9 cellular contexts compared by ENCODE assay signal in the genomic region with DNA sequence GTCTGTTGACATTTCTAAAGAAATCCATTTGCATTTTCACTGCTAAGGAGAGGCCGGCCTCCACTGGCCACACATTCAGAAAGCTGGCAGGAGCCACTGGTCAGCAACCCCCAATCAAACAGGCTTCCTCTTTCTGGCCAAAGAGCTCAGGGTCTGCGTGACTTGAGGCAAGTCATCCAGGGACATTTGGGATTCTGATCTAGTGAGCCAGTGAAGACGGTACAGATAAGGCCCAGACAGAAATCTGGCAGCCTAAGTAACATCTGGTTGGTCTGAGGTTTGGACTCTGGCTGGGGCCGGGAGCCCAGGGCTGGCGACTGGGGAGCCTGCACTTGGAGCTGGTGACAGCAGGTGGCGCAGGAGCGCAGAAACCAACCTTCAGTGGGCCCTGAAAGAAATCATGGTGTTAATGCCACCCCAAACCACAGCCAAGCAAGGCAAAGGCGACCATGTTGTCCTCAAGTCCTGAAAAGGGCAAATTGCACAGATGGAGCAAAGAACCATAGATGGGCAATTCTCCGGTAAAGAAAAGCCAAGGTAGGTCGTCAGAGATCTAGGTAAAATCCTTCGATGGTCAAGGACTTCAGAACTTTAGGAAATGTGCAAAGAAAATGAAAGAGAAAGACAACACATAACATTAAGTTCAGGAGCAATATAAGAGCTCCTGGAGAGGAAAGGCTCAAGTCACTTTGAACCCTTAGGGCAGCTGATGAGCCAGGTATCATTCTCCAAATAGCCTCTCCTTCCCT.
A peak's percentile ranks its signal among the peaks of the same experiment; 100 is the strongest.
DNase-seq lines count a peak whose midpoint lies in the region; ATAC-seq, FAIRE-seq and TF ChIP-seq lines count a peak whose summit lies in the region.
"Had no signal": no experiment of that assay in that cellular context is flagged by ENCODE, and none has a peak within 500 bp of the region (broad histone marks: within the 10 kb centered on the region; RNA-seq: fewer than 3 reads in every experiment).

No MANE protein-coding gene starts in this region.

- no peaks in the 10 kb centered on the region for H3K9me3 ChIP-seq in OCI-LY3 (ENCODE audit: insufficient read depth, low read length)
- H3K9me3 ChIP-seq in small intestine (ENCODE audit: control insufficient read depth, low read depth): no peaks in the 10 kb centered on the region
- H3K9me3 ChIP-seq: SJSA1 had no signal

- H3K27ac Mint-ChIP-seq in brain: peak overlapping the region; percentile 13 to 80 (median 59)
- H3K27ac Mint-ChIP-seq in immature natural killer cell: no peak overlapping the region

- peak overlapping the region; percentile 46 for H3K4me2 ChIP-seq in OCI-LY3 (ENCODE audit: low read length)

- H3K4me3 ChIP-seq in OCI-LY3 (ENCODE audit: low read length) (no peak overlapping the region), small intestine (ENCODE audit: low read depth in 1 of 2, low read length in 2 of 2) (no peak overlapping the region)
- H3K4me3 ChIP-seq: SJSA1 had no signal

- no peaks in the 10 kb centered on the region for H3K79me2 ChIP-seq in OCI-LY3 (ENCODE audit: low read length)

- peak; percentile 92 for TF ChIP-seq CTCF in OCI-LY3 (IDR thresholded peaks at IDR 0.05; ENCODE audit: low read depth, low read length)
- peak; percentile 84 to 94 for TF ChIP-seq CTCF in brain (conservative IDR thresholded peaks at IDR 0.05)

- H3K27ac ChIP-seq in OCI-LY3 (ENCODE audit: low read length): no peak overlapping the region
- no peak overlapping the region for H3K27ac ChIP-seq in small intestine (ENCODE audit: low read depth in 1 of 2, low read length in 1 of 2)
- H3K27ac ChIP-seq: SJSA1 had no signal

- H3K4me1 Mint-ChIP-seq in brain: peaks cover 68% of the 10 kb centered on the region
- H3K4me1 Mint-ChIP-seq in immature natural killer cell: no peaks in the 10 kb centered on the region

- peaks cover 19% of the 10 kb centered on the region for H3K27me3 ChIP-seq in OCI-LY3 (ENCODE audit: low read depth, low read length)
- no peaks in the 10 kb centered on the region for H3K27me3 ChIP-seq in small intestine (ENCODE audit: control insufficient read depth in 2 of 2, insufficient read depth in 2 of 2, low read length in 2 of 2)
- H3K27me3 ChIP-seq: SJSA1 had no signal

- H3K4me1 ChIP-seq in OCI-LY3 (ENCODE audit: low read length) (peaks cover 7% of the 10 kb centered on the region), small intestine (ENCODE audit: control insufficient read depth in 2 of 2, insufficient read depth in 1 of 2, low read depth in 1 of 2, low read length in 1 of 2) (no peaks in the 10 kb centered on the region)

- H3K9me3 Mint-ChIP-seq in brain (no peaks in the 10 kb centered on the region), immature natural killer cell (no peaks in the 10 kb centered on the region)

- H3K36me3 ChIP-seq in OCI-LY3 (replicated peaks; ENCODE audit: low read depth, low read length) (no peaks in the 10 kb centered on the region), small intestine (ENCODE audit: control insufficient read depth in 2 of 2, insufficient read depth in 2 of 2, low read length in 2 of 2) (no peaks in the 10 kb centered on the region)
- H3K36me3 ChIP-seq: SJSA1 had no signal

- H3K9ac ChIP-seq in OCI-LY3 (ENCODE audit: low read length): no peak overlapping the region

- peak overlapping the region; percentile 56; the same call in 1 of the 2 replicates for H2AFZ ChIP-seq in OCI-LY3 (ENCODE audit: low read depth, low read length)

- H3K27me3 Mint-ChIP-seq in brain (no peaks in the 10 kb centered on the region), immature natural killer cell (ENCODE audit: low read depth in 3 of 3) (peaks cover 3 to 9% (median 6%) of the 10 kb centered on the region in 3 donors)

- no peak overlapping the region for H3K4me3 Mint-ChIP-seq in brain
- H3K4me3 Mint-ChIP-seq in immature natural killer cell: no peak overlapping the region

- H4K20me1 ChIP-seq in OCI-LY3 (ENCODE audit: insufficient read depth, low read length): no peaks in the 10 kb centered on the region

- DNase-seq in Ammon's horn (ENCODE audit: low spot score) (peak; percentile 87), immature natural killer cell (peak in 2 of 3 donors; percentile 1), small intestine (peak; percentile 49)

- WGBS in small intestine, 3 donors: 25 to 34% (median 28%) methylated on average over 11 of the region's 11 CpGs

- FAIRE-seq in small intestine (lab: Jason Lieb, UNC): no peak

- ATAC-seq in GM18511 (IDR thresholded peaks at IDR 0.05; ENCODE audit: unreplicated experiment) (peak; percentile 87), HG03139 (IDR thresholded peaks at IDR 0.05; ENCODE audit: unreplicated experiment) (peak; percentile 87), HG03457 (IDR thresholded peaks at IDR 0.05; ENCODE audit: unreplicated experiment) (no peak)

- H3K36me3 Mint-ChIP-seq in brain (no peaks in the 10 kb centered on the region), immature natural killer cell (no peaks in the 10 kb centered on the region)

Comparison
In these comparisons a context has a peak if more than half of its experiments do, and no peak if none do; other contexts are left out.
1. DNase-seq: peak in every context shown above with its lines; median percentile 87 in Ammon's horn; 49 in small intestine; 1 in immature natural killer cell.
2. H3K27ac Mint-ChIP-seq: peak in brain (5 of 5); none in immature natural killer cell (0 of 6).